In genomic region chr9:9790216-9790872, GRCh38 we compare ENCODE assay signal across 8 cellular contexts.
DNase-seq lines count a peak whose midpoint lies in the region; ATAC-seq, FAIRE-seq and TF ChIP-seq lines count a peak whose summit lies in the region.

No MANE protein-coding gene starts in this region.

- no peak overlapping the region for H2AFZ ChIP-seq in GM12878 (ENCODE audit: control insufficient read depth, low read depth, low read length)

- no peak for FAIRE-seq in GM12878 (lab: Jason Lieb, UNC)

- no peak for TF ChIP-seq POLR2A in GM12878 (IDR thresholded peaks at IDR 0.05; ENCODE audit: low read depth, low read length)

- H3K27me3 ChIP-seq in GM12878 (replicated peaks in 1 of 2; ENCODE audit: control insufficient read depth in 2 of 2, insufficient read depth in 2 of 2, low read length in 1 of 2) = no peaks in the 10 kb centered on the region
- H3K27me3 ChIP-seq in left lung = no peaks in the 10 kb centered on the region

- DNase-seq in AG10803 (ENCODE audit: low read depth) (no peak), NCI-H2107 (lab: John Stamatoyannopoulos, UW) (peak; percentile 26), GM12878 (ENCODE audit: low read depth, low spot score) (no peak), left lung (no peak), T1000 (lab: John Stamatoyannopoulos, UW) (no peak)

- H3K4me2 ChIP-seq in GM12878 (ENCODE audit: control insufficient read depth, insufficient read depth) = no peak overlapping the region

- TF ChIP-seq EP300 in GM12878 (IDR thresholded peaks at IDR 0.05; ENCODE audit: borderline replicate concordance in 1 of 2, control insufficient read depth in 1 of 2, low read depth in 2 of 2, low read length in 2 of 2) = no peak

- H3K4me1 ChIP-seq in GM12878 (ENCODE audit: control insufficient read depth, insufficient read depth, low read length) = no peaks in the 10 kb centered on the region
- no peaks in the 10 kb centered on the region for H3K4me1 ChIP-seq in left lung

- SMC1A ChIA-PET in GM12878 (lab: Charles Lee; ENCODE audit: uncharacterized antibody, unreplicated experiment) = interaction anchor here (1.0 to 6.4 kb wide), 5 partner anchors 13 to 184 kb away, joined by 3 to 69 read pairs (median 6); no protein-coding TSS in a partner anchor

- H3K9ac ChIP-seq in GM12878 (ENCODE audit: control insufficient read depth, insufficient read depth, low read length) = no peak overlapping the region

- in situ Hi-C loops in GM12878 (cut with MboI) = loop anchor here (5.0 kb wide), 1 partner anchor 188 kb away; no protein-coding TSS in a partner anchor

- no peak overlapping the region for H3K4me3 ChIP-seq in AG10803 (ENCODE audit: low read length)
- no peak overlapping the region for H3K4me3 ChIP-seq in GM12878
- no peak overlapping the region for H3K4me3 ChIP-seq in left lung

- H3K9me3 ChIP-seq in GM12878 (replicated peaks; ENCODE audit: control insufficient read depth, insufficient read depth, low read length) (no peaks in the 10 kb centered on the region), left lung (no peaks in the 10 kb centered on the region)

- no peaks in the 10 kb centered on the region for H4K20me1 ChIP-seq in GM12878 (ENCODE audit: control insufficient read depth, insufficient read depth)

- RAD21 ChIA-PET in GM12878 (lab: Charles Lee; ENCODE audit: unreplicated experiment) = interaction anchor here (1.0 to 3.8 kb wide), 4 partner anchors 10 to 184 kb away, joined by 3 to 53 read pairs (median 8); no protein-coding TSS in a partner anchor

- no TSS peak for BruUV-seq in GM12878 (replicated peaks; lab: Mats Ljungman, UMichigan)

- 0 out of 2 replicates have a peak, but pooled peaks have one; percentile 3 for TF ChIP-seq CTCF in AG10803 (conservative IDR thresholded peaks at IDR 0.05; ENCODE audit: low read length)
- peak; percentile 67 to 74 (median 71) for TF ChIP-seq CTCF in GM12878 (IDR thresholded peaks at IDR 0.05 in 2 of 3, conservative IDR thresholded peaks at IDR 0.05 in 1 of 3; ENCODE audit: control insufficient read depth in 2 of 3, extremely low read depth in 1 of 3, insufficient read depth in 1 of 3, low read depth in 3 of 3, low read length in 3 of 3)
- TF ChIP-seq CTCF in left lung (IDR thresholded peaks at IDR 0.05) = peak; percentile 28 to 76

- H3K27ac ChIP-seq in GM12878 (ENCODE audit: control insufficient read depth, insufficient read depth) = no peak overlapping the region
- H3K27ac ChIP-seq in left lung = no peak overlapping the region

- TF ChIP-seq RAD21 in GM12878 (IDR thresholded peaks at IDR 0.05; ENCODE audit: insufficient read depth, low read depth, low read length) = peak; percentile 89

- H3K79me2 ChIP-seq in GM12878 (ENCODE audit: control insufficient read depth, insufficient read depth, low read length) = no peaks in the 10 kb centered on the region

- WGBS in GM12878 (ENCODE audit: insufficient coverage, insufficient replicate concordance, low lambda C conversion rate, missing lambda C conversion rate) = 0% methylated on average over 1 of the region's 1 CpG

- ATAC-seq in GM18502 (IDR thresholded peaks at IDR 0.05; ENCODE audit: poor library complexity, unreplicated experiment) = peak; percentile 83
- ATAC-seq in HG02884 (IDR thresholded peaks at IDR 0.05; ENCODE audit: unreplicated experiment) = peak; percentile 60
- ATAC-seq in GM12878 = peak; percentile 74
- ATAC-seq in left lung = peak; percentile 56
- no peak for ATAC-seq in HG03571 (IDR thresholded peaks at IDR 0.05; ENCODE audit: unreplicated experiment)

- H3K36me3 ChIP-seq in GM12878 (ENCODE audit: control insufficient read depth in 2 of 2, insufficient read depth in 2 of 2, low read length in 1 of 2) (no peaks in the 10 kb centered on the region), left lung (no peaks in the 10 kb centered on the region)

- CTCF ChIA-PET in GM12878 (lab: Yijun Ruan, JAX) = interaction anchor here (0.6 to 6.1 kb wide), 10 partner anchors 11 to 226 kb away, joined by 3 to 119 read pairs (median 4); no protein-coding TSS in a partner anchor

- POLR2A ChIA-PET in GM12878 (lab: Charles Lee) = no interaction called here

- intact Hi-C loops in GM12878 (cut with micrococcal nuclease; ENCODE audit: unreplicated experiment) = loop anchor here (1.0 kb wide), 1 partner anchor 184 kb away; no protein-coding TSS in a partner anchor
- intact Hi-C loops in left lung (cut with DNase I) = no loop called here

TF ChIP-seq in GM12878, 131 proteins besides CTCF, POLR2A, EP300 and RAD21:
- TF ChIP-seq NKRF (conservative IDR thresholded peaks at IDR 0.05) (no peak), SMC3 (IDR thresholded peaks at IDR 0.05; ENCODE audit: borderline replicate concordance, low read length) (peak; percentile 66; the same call in 1 of the 2 replicates), MEF2B (IDR thresholded peaks at IDR 0.05; ENCODE audit: partially characterized antibody, poor library complexity, severe bottlenecking) (no peak), REST (IDR thresholded peaks at IDR 0.05; ENCODE audit: low read depth, low read length) (no peak), ZBTB11 (CRISPR knock-in tag; IDR thresholded peaks at IDR 0.05) (no peak), NR2C1 (IDR thresholded peaks at IDR 0.05) (no peak), ZNF384 (IDR thresholded peaks at IDR 0.05; ENCODE audit: borderline replicate concordance, low read depth, low read length) (no peak)

Comparison
In these comparisons a context has a peak if more than half of its experiments do, and no peak if none do; other contexts are left out.
1. CTCF ChIP-seq: peak in every context shown above with its lines; median percentile 71 in GM12878; 52 in left lung; 3 in AG10803.